In genomic region chr19:44848036-44848804, GRCh38 we compare ENCODE assay signal across 8 cellular contexts. TPM values are rescaled to one million over a fixed set of nuclear protein-coding genes. Genes with fewer than 3 reads are reported as not detected.
A peak's percentile ranks its signal among the peaks of the same experiment; 100 is the strongest.
DNase-seq lines count a peak whose midpoint lies in the region; ATAC-seq and TF ChIP-seq lines count a peak whose summit lies in the region.

No MANE protein-coding gene starts in this region.

- H3K27me3 ChIP-seq in cardiac muscle cell (no peaks in the 10 kb centered on the region), breast epithelium (no peaks in the 10 kb centered on the region), upper lobe of left lung (no peaks in the 10 kb centered on the region)

- TF ChIP-seq CTCF in cardiac muscle cell (IDR thresholded peaks at IDR 0.05; ENCODE audit: low read depth, low read length) (no peak), breast epithelium (IDR thresholded peaks at IDR 0.05) (no peak), lower leg skin (IDR thresholded peaks at IDR 0.05) (no peak), upper lobe of left lung (IDR thresholded peaks at IDR 0.05) (no peak)

- peak; percentile 44 to 56 for DNase-seq in cardiac muscle cell (ENCODE audit: low read depth in 1 of 2, low spot score in 1 of 2)
- no peak for DNase-seq in left ventricle myocardium superior
- DNase-seq in breast epithelium (ENCODE audit: low spot score in 2 of 2), result peak in 1 of 2 donors; percentile 38
- peak in 1 of 2 donors; percentile 87 for DNase-seq in lower leg skin (ENCODE audit: low spot score in 2 of 2)
- no peak for DNase-seq in upper lobe of left lung
- DNase-seq in effector CD8-positive, alpha-beta T cell (lab: John Stamatoyannopoulos, UW), result no peak
- DNase-seq in SKM-1 (lab: John Stamatoyannopoulos, UW; ENCODE audit: unreplicated experiment), result no peak
- no peak for DNase-seq in NK-92 treated with Interleukin-12 subunit alpha and Interleukin-12 subunit beta, amount 100 ng/mL, for 24 hours (lab: John Stamatoyannopoulos, UW)

- intact Hi-C loops in left ventricle myocardium superior (cut with micrococcal nuclease), result no loop called here
- intact Hi-C loops in breast epithelium (cut with DNase I; ENCODE audit: low total_unique reads), result no loop called here
- intact Hi-C loops in lower leg skin (cut with DNase I; ENCODE audit: low total_unique reads), result loop anchor here (10.0 kb wide), 1 partner anchor 53 kb away; no protein-coding TSS in a partner anchor

- peak overlapping the region; percentile 99 for H3K27ac ChIP-seq in cardiac muscle cell
- peak overlapping the region; percentile 100 for H3K27ac ChIP-seq in breast epithelium
- peak overlapping the region; percentile 96 to 100 (median 98) for H3K27ac ChIP-seq in upper lobe of left lung

- H3K4me3 ChIP-seq in cardiac muscle cell (peak overlapping the region; percentile 78), breast epithelium (peak overlapping the region; percentile 96 to 100 (median 99)), lower leg skin (ENCODE audit: low read depth, poor library complexity, severe bottlenecking) (peak overlapping the region; percentile 89), upper lobe of left lung (peak overlapping the region; percentile 55 to 88 (median 86))

- no peak for TF ChIP-seq EP300 in upper lobe of left lung (IDR thresholded peaks at IDR 0.05)

- H3K36me3 ChIP-seq in cardiac muscle cell (no peaks in the 10 kb centered on the region), breast epithelium (no peaks in the 10 kb centered on the region), upper lobe of left lung (no peaks in the 10 kb centered on the region)

- H3K9me3 ChIP-seq in cardiac muscle cell (ENCODE audit: low read depth) (no peaks in the 10 kb centered on the region), breast epithelium (no peaks in the 10 kb centered on the region), upper lobe of left lung (no peaks in the 10 kb centered on the region)

- ATAC-seq in left ventricle myocardium superior (no peak), upper lobe of left lung (ENCODE audit: low FRiP score in 2 of 2) (no peak)

- H3K4me1 ChIP-seq in cardiac muscle cell (ENCODE audit: low read depth) (peaks cover 20% of the 10 kb centered on the region), breast epithelium (peaks cover 7 to 11% of the 10 kb centered on the region in 2 donors), upper lobe of left lung (peaks cover 36 to 64% (median 47%) of the 10 kb centered on the region in 4 donors)

- TF ChIP-seq POLR2A in breast epithelium (IDR thresholded peaks at IDR 0.05) (no peak), lower leg skin (IDR thresholded peaks at IDR 0.05) (no peak), upper lobe of left lung (IDR thresholded peaks at IDR 0.05) (no peak)

- 21 to 24% methylated on average over 19 of the region's 19 CpGs for WGBS in lower leg skin, 2 donors
- 18 to 25% methylated on average over 19 of the region's 19 CpGs for WGBS in upper lobe of left lung, 2 donors

RNA-seq across cellular contexts. Expression of gene NECTIN2, which starts 2.1 kb away (rescaled TPM):
- total RNA-seq in cardiac muscle cell, result 135 and 144 TPM in 2 replicates
- polyA plus RNA-seq in cardiac muscle cell, result 155 and 156 TPM in 2 replicates
- total RNA-seq in left ventricle myocardium superior, result 35.4 TPM
- 100 to 1,000 TPM in 1 of 3 donors, 10 to 100 TPM in 2; 28.0 to 114 (median 86.6) TPM for total RNA-seq in breast epithelium
- total RNA-seq in lower leg skin, result 10 to 100 TPM; 75.2 to 91.1 (median 82.4) TPM
- total RNA-seq in upper lobe of left lung, result 100 to 1,000 TPM in 4 of 6 donors, 10 to 100 TPM in 2; 52.2 to 152 (median 109) TPM

RNA-seq across cellular contexts. Expression of gene BCAM, which starts 39.3 kb away (rescaled TPM):
- 338 TPM in 2 replicates for total RNA-seq in cardiac muscle cell
- polyA plus RNA-seq in cardiac muscle cell, result 41.4 and 56.1 TPM in 2 replicates
- total RNA-seq in left ventricle myocardium superior, result 85.5 TPM
- total RNA-seq in breast epithelium, result 100 to 1,000 TPM in 1 of 3 donors, 10 to 100 TPM in 2; 17.1 to 102 (median 75.4) TPM
- 10 to 100 TPM; 32.3 to 73.5 (median 58.0) TPM for total RNA-seq in lower leg skin
- total RNA-seq in upper lobe of left lung, result 100 to 1,000 TPM; 246 to 557 (median 274) TPM

RNA-seq across cellular contexts. Expression of gene TOMM40, which starts 42.8 kb away (rescaled TPM):
- total RNA-seq in cardiac muscle cell (119 and 150 TPM in 2 replicates), left ventricle myocardium superior (49.8 TPM), breast epithelium (10 to 100 TPM; 32.9 to 48.2 (median 39.7) TPM), lower leg skin (10 to 100 TPM; 32.5 to 52.3 (median 46.4) TPM), upper lobe of left lung (10 to 100 TPM; 26.6 to 88.3 (median 58.1) TPM)
- 135 and 172 TPM in 2 replicates for polyA plus RNA-seq in cardiac muscle cell

RNA-seq across cellular contexts. Expression of gene APOE, which starts 57.4 kb away (rescaled TPM):
- 908 and 1,026 TPM in 2 replicates for total RNA-seq in cardiac muscle cell
- 517 and 749 TPM in 2 replicates for polyA plus RNA-seq in cardiac muscle cell
- 18.9 TPM for total RNA-seq in left ventricle myocardium superior
- 1,000 to 10,000 TPM in 2 of 3 donors, 100 to 1,000 TPM in 1; 439 to 1,162 (median 1,092) TPM for total RNA-seq in breast epithelium
- total RNA-seq in lower leg skin, result 100 to 1,000 TPM; 511 to 997 (median 747) TPM
- 1,000 to 10,000 TPM in 2 of 6 donors, 100 to 1,000 TPM in 4; 256 to 1,773 (median 644) TPM for total RNA-seq in upper lobe of left lung

Comparison
In these comparisons a context has a peak if more than half of its experiments do, and no peak if none do; other contexts are left out.
1. DNase-seq: peak in cardiac muscle cell (2 of 2); none in left ventricle myocardium superior (single experiment), upper lobe of left lung (0 of 2), effector CD8-positive, alpha-beta T cell (single experiment), SKM-1 (single experiment) and NK-92 treated with Interleukin-12 subunit alpha and Interleukin-12 subunit beta, amount 100 ng/mL, for 24 hours (single experiment).
2. Peak in every context shown above with its lines, with median percentiles within 50 percentile points of each other: H3K27ac ChIP-seq and H3K4me3 ChIP-seq.